In the genomic region with DNA sequence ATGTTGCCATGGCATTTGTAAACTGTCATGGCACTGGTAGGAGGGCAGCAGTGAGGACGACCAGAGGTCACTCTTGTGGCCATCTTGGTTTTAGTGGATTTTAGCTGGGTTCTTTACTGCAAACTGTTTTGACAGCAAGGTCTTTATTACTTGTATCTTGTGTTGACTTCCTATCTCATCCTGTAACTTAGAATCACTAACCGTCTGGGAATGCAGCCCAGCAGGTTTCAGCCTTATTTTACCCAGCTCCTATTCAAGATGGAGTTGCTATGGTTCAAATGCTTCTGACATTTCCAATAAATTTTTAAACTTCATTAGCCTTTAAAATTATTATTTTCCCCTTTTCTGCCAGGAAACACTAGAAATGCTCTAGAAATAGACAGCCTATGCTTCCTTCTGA, we compare ENCODE assay signal across 25 cellular contexts.
"Had no signal": no experiment of that assay in that cellular context is flagged by ENCODE, and none has a peak within 500 bp of the region (broad histone marks: within the 10 kb centered on the region; RNA-seq: fewer than 3 reads in every experiment).

No MANE protein-coding gene starts in this region.

- ATAC-seq: effector memory CD8-positive, alpha-beta T cell; gastrocnemius medialis; left ventricle myocardium superior; lower lobe of right lung; mucosa of descending colon; natural killer cell treated with Interleukin-12 subunit alpha and Interleukin-12 subunit beta and Interleukin-15 and Interleukin-18, amount 100 ng/mL, for 72 hours; right lobe of liver had no signal

- H3K36me3 ChIP-seq: gastrocnemius medialis, lower lobe of right lung, neutrophil, right lobe of liver, stomach, thyroid gland had no signal

- H3K4me3 ChIP-seq: gastrocnemius medialis, lower lobe of right lung, mucosa of descending colon, right lobe of liver, stomach, thyroid gland had no signal

- FAIRE-seq: endometrium, islet of Langerhans, small intestine, urothelium cell line had no signal

- H3K27me3 ChIP-seq: gastrocnemius medialis, neutrophil, right lobe of liver, stomach, thyroid gland had no signal

- H3K27ac ChIP-seq: gastrocnemius medialis, lower lobe of right lung, neutrophil, parathyroid adenoma, right lobe of liver, stomach, thyroid gland had no signal

- DNase-seq: cerebellar nuclear complex; cortex of kidney; effector memory CD8-positive, alpha-beta T cell; gastrocnemius medialis; head of caudate nucleus; kidney glomerular epithelial cell; left ventricle myocardium superior; lower lobe of right lung; mucosa of descending colon; naive B cell; right lobe of liver; small intestine; stimulated activated CD4-positive, alpha-beta T cell treated with anti-CD3 and anti-CD28 coated beads, Interleukin-12 subunit alpha, Interleukin-12 subunit beta, amount 100 ng/mL, for 4 hours; stimulated activated CD4-positive, alpha-beta T cell treated with anti-CD3 and anti-CD28 coated beads, Interleukin-1b, Interleukin-23, amount 100 ng/mL, for 48 hours; stimulated activated CD4-positive, alpha-beta T cell treated with anti-CD3 and anti-CD28 coated beads, Interleukin-4, amount 100 ng/mL, for 1 hour; stimulated activated CD8-positive, alpha-beta memory T cell treated with anti-CD3 and anti-CD28 coated beads, Interleukin-4, amount 100 ng/mL, for 48 hours; stimulated activated naive CD4-positive, alpha-beta T cell treated with Interleukin-2 at 50 U/mL for 16 hours; stomach; thyroid gland had no signal

- H3K4me1 ChIP-seq: gastrocnemius medialis, lower lobe of right lung, parathyroid adenoma, right lobe of liver, stomach, thyroid gland had no signal

- H3K79me2 ChIP-seq: parathyroid adenoma had no signal

- H2AFZ ChIP-seq: parathyroid adenoma had no signal

- H3K9me3 ChIP-seq: gastrocnemius medialis, lower lobe of right lung, mucosa of descending colon, neutrophil, right lobe of liver, stomach, thyroid gland had no signal

- H3K9ac ChIP-seq: parathyroid adenoma had no signal
